14 cellular contexts compared by ENCODE assay signal in genomic region chr7:151735186-151735853, GRCh38.
A peak's percentile ranks its signal among the peaks of the same experiment; 100 is the strongest.
DNase-seq lines count a peak whose midpoint lies in the region; ATAC-seq, FAIRE-seq and TF ChIP-seq lines count a peak whose summit lies in the region.
"Had no signal": no experiment of that assay in that cellular context is flagged by ENCODE, and none has a peak within 500 bp of the region (broad histone marks: within the 10 kb centered on the region; RNA-seq: fewer than 3 reads in every experiment).

No MANE protein-coding gene starts in this region.

- no peak for TF ChIP-seq CTCF in astrocyte (IDR thresholded peaks at IDR 0.05; ENCODE audit: insufficient read depth, low read depth, low read length)
- no peak for TF ChIP-seq CTCF in transverse colon (IDR thresholded peaks at IDR 0.05)

- in situ Hi-C loops in transverse colon (cut with MboI; ENCODE audit: low pct_ligation_motif_present in 1 of 4, low pct_unique_long_range_greater_than_20kb in 1 of 4, low sequenced_read_pairs in 3 of 4) = loop anchor here in 2 of 4 donors (25.0 kb wide), 2 partner anchors 98 to 273 kb away; no protein-coding TSS in a partner anchor

- H3K4me2 ChIP-seq in astrocyte (ENCODE audit: low read length) = peak overlapping the region; percentile 71

- 57 to 66% methylated on average over 5 to 9 of the region's 9 CpGs for WGBS in transverse colon (ENCODE audit: low coverage in 1 of 2), 2 donors

- H4K20me1 ChIP-seq in astrocyte (ENCODE audit: insufficient read depth, low read length) = no peaks in the 10 kb centered on the region

- peaks cover 15% of the 10 kb centered on the region for H3K4me1 Mint-ChIP-seq in activated naive CD8-positive, alpha-beta T cell treated with anti-CD3 and anti-CD28 coated beads, Interleukin-2, amount 50 U/mL, for 24 hours
- H3K4me1 Mint-ChIP-seq in activated naive CD8-positive, alpha-beta T cell treated with anti-CD3 and anti-CD28 coated beads for 36 hours = peaks cover 12% of the 10 kb centered on the region
- peaks cover 13% of the 10 kb centered on the region for H3K4me1 Mint-ChIP-seq in astrocyte (ENCODE audit: low read depth, unreplicated experiment)

- H3K79me2 ChIP-seq in astrocyte (ENCODE audit: insufficient read depth, low read length) = no peaks in the 10 kb centered on the region

- H3K4me3 Mint-ChIP-seq in activated naive CD8-positive, alpha-beta T cell treated with anti-CD3 and anti-CD28 coated beads, Interleukin-2, amount 50 U/mL, for 24 hours = no peak overlapping the region
- H3K4me3 Mint-ChIP-seq in activated naive CD8-positive, alpha-beta T cell treated with anti-CD3 and anti-CD28 coated beads for 36 hours = no peak overlapping the region
- no peak overlapping the region for H3K4me3 Mint-ChIP-seq in astrocyte (ENCODE audit: unreplicated experiment)
- H3K4me3 Mint-ChIP-seq: dendritic cell treated with granulocyte-macrophage colony-stimulating factor and Interleukin-4, amounts not matched to agents 40 ng/mL and 50 ng/mL, for 4 days; naive B cell had no signal

- H3K27me3 ChIP-seq in astrocyte (ENCODE audit: insufficient read depth, low read length) (no peaks in the 10 kb centered on the region), muscle layer of colon (ENCODE audit: control insufficient read depth in 1 of 2, insufficient read depth in 2 of 2, low read length in 2 of 2) (no peaks in the 10 kb centered on the region), transverse colon (no peaks in the 10 kb centered on the region)
- H3K27me3 ChIP-seq: tibial nerve had no signal

- H3K27ac ChIP-seq in astrocyte (ENCODE audit: low read depth, low read length) = peak overlapping the region; percentile 83
- H3K27ac ChIP-seq in muscle layer of colon (ENCODE audit: low read depth, low read length) = peak overlapping the region; percentile 73
- peak overlapping the region in 3 of 4 donors; percentile 64 to 70 (median 64) for H3K27ac ChIP-seq in transverse colon

- H2AFZ ChIP-seq in astrocyte (ENCODE audit: low read depth, low read length) = peak overlapping the region; percentile 27

- H3K9me3 Mint-ChIP-seq in activated naive CD8-positive, alpha-beta T cell treated with anti-CD3 and anti-CD28 coated beads, Interleukin-2, amount 50 U/mL, for 24 hours = no peaks in the 10 kb centered on the region
- H3K9me3 Mint-ChIP-seq in activated naive CD8-positive, alpha-beta T cell treated with anti-CD3 and anti-CD28 coated beads for 36 hours = no peaks in the 10 kb centered on the region
- H3K9me3 Mint-ChIP-seq in astrocyte (ENCODE audit: unreplicated experiment) = peaks cover 2% of the 10 kb centered on the region
- H3K9me3 Mint-ChIP-seq: dendritic cell treated with granulocyte-macrophage colony-stimulating factor and Interleukin-4, amounts not matched to agents 40 ng/mL and 50 ng/mL, for 4 days had no signal

- peaks cover 2% of the 10 kb centered on the region for H3K36me3 Mint-ChIP-seq in activated naive CD8-positive, alpha-beta T cell treated with anti-CD3 and anti-CD28 coated beads, Interleukin-2, amount 50 U/mL, for 24 hours (ENCODE audit: low read depth)
- H3K36me3 Mint-ChIP-seq in activated naive CD8-positive, alpha-beta T cell treated with anti-CD3 and anti-CD28 coated beads for 36 hours = peaks cover 2% of the 10 kb centered on the region
- peaks cover 4% of the 10 kb centered on the region for H3K36me3 Mint-ChIP-seq in astrocyte (ENCODE audit: low read depth, unreplicated experiment)
- H3K36me3 Mint-ChIP-seq: naive B cell had no signal

- no peaks in the 10 kb centered on the region for H3K36me3 ChIP-seq in astrocyte (ENCODE audit: insufficient read depth, low read length)
- no peaks in the 10 kb centered on the region for H3K36me3 ChIP-seq in muscle layer of colon (ENCODE audit: insufficient read depth, low read length)
- H3K36me3 ChIP-seq in transverse colon = no peaks in the 10 kb centered on the region
- H3K36me3 ChIP-seq: tibial nerve had no signal

- H3K9me3 ChIP-seq in astrocyte (ENCODE audit: insufficient read depth, low read depth, low read length) = no peaks in the 10 kb centered on the region
- H3K9me3 ChIP-seq in muscle layer of colon (ENCODE audit: low read length) = no peaks in the 10 kb centered on the region
- H3K9me3 ChIP-seq in transverse colon = no peaks in the 10 kb centered on the region
- H3K9me3 ChIP-seq: tibial nerve had no signal

- no peak overlapping the region for H3K27ac Mint-ChIP-seq in activated naive CD8-positive, alpha-beta T cell treated with anti-CD3 and anti-CD28 coated beads, Interleukin-2, amount 50 U/mL, for 24 hours
- no peak overlapping the region for H3K27ac Mint-ChIP-seq in activated naive CD8-positive, alpha-beta T cell treated with anti-CD3 and anti-CD28 coated beads for 36 hours
- H3K27ac Mint-ChIP-seq in astrocyte (ENCODE audit: unreplicated experiment) = no peak overlapping the region
- H3K27ac Mint-ChIP-seq: dendritic cell treated with granulocyte-macrophage colony-stimulating factor and Interleukin-4, amounts not matched to agents 40 ng/mL and 50 ng/mL, for 4 days had no signal

- intact Hi-C loops in transverse colon (cut with DNase I; ENCODE audit: low total_unique reads) = no loop called here

- no peak for DNase-seq in activated naive CD8-positive, alpha-beta T cell treated with anti-CD3 and anti-CD28 coated beads, Interleukin-2, amount 50 U/mL, for 24 hours
- no peak for DNase-seq in activated naive CD8-positive, alpha-beta T cell treated with anti-CD3 and anti-CD28 coated beads for 36 hours
- DNase-seq in astrocyte (ENCODE audit: low read depth) (no peak), transverse colon (no peak), NAMALWA (ENCODE audit: low spot score) (no peak)
- DNase-seq: activated CD4-positive, CD25-positive, alpha-beta regulatory T cell treated with anti-CD3 and anti-CD28 coated beads, Interleukin-2, amount 50 U/mL, for 72 hours; C1 segment of cervical spinal cord; naive B cell; stimulated activated CD4-positive, alpha-beta T cell treated with anti-CD3 and anti-CD28 coated beads, Interleukin-4, amount 100 ng/mL, for 4 hours had no signal

- peaks cover 29% of the 10 kb centered on the region for H3K4me1 ChIP-seq in astrocyte (ENCODE audit: insufficient read depth, low read length)
- peaks cover 14% of the 10 kb centered on the region for H3K4me1 ChIP-seq in muscle layer of colon (ENCODE audit: insufficient read depth, low read length)
- peaks cover 0 to 14% (median 0%) of the 10 kb centered on the region in 4 donors for H3K4me1 ChIP-seq in transverse colon

- H3K9ac ChIP-seq in astrocyte (ENCODE audit: low read length) (peak overlapping the region; percentile 69), muscle layer of colon (ENCODE audit: low read length) (peak overlapping the region; percentile 34)

- no peak for TF ChIP-seq POLR2A in transverse colon (IDR thresholded peaks at IDR 0.05)

- no peak for FAIRE-seq in astrocyte (lab: Jason Lieb, UNC)

- H3K27me3 Mint-ChIP-seq in activated naive CD8-positive, alpha-beta T cell treated with anti-CD3 and anti-CD28 coated beads, Interleukin-2, amount 50 U/mL, for 24 hours = no peaks in the 10 kb centered on the region
- no peaks in the 10 kb centered on the region for H3K27me3 Mint-ChIP-seq in activated naive CD8-positive, alpha-beta T cell treated with anti-CD3 and anti-CD28 coated beads for 36 hours
- no peaks in the 10 kb centered on the region for H3K27me3 Mint-ChIP-seq in astrocyte (ENCODE audit: low read depth, unreplicated experiment)
- H3K27me3 Mint-ChIP-seq: dendritic cell treated with granulocyte-macrophage colony-stimulating factor and Interleukin-4, amounts not matched to agents 40 ng/mL and 50 ng/mL, for 4 days; naive B cell had no signal

- peak overlapping the region; percentile 49 for H3K4me3 ChIP-seq in astrocyte (ENCODE audit: insufficient read depth, low read depth, low read length)
- peak overlapping the region; percentile 58 to 74 for H3K4me3 ChIP-seq in muscle layer of colon (ENCODE audit: low read depth in 1 of 2, low read length in 2 of 2)
- peak overlapping the region in 2 of 4 donors; percentile 9 to 34 for H3K4me3 ChIP-seq in transverse colon

- TF ChIP-seq EP300 in transverse colon (IDR thresholded peaks at IDR 0.05; ENCODE audit: low read depth) = no peak

- peak; percentile 16 for ATAC-seq in activated naive CD8-positive, alpha-beta T cell treated with anti-CD3 and anti-CD28 coated beads, Interleukin-2, amount 50 U/mL, for 24 hours
- ATAC-seq in HG03135 (IDR thresholded peaks at IDR 0.05; ENCODE audit: unreplicated experiment) (no peak), HG03108 (IDR thresholded peaks at IDR 0.05; ENCODE audit: unreplicated experiment) (no peak)
